ENCODE assay signal across 19 cellular contexts in genomic region chr22:39276461-39277134, GRCh38.
"Had no signal": no experiment of that assay in that cellular context is flagged by ENCODE, and none has a peak within 500 bp of the region (broad histone marks: within the 10 kb centered on the region; RNA-seq: fewer than 3 reads in every experiment).

No MANE protein-coding gene starts in this region.

- H3K27me3 ChIP-seq: dorsolateral prefrontal cortex, uterus had no signal

- H3K4me1 ChIP-seq: parathyroid adenoma, tibial artery, uterus had no signal

- H2AFZ ChIP-seq: parathyroid adenoma had no signal

- H3K27ac ChIP-seq: dorsolateral prefrontal cortex, parathyroid adenoma, tibial artery, uterus had no signal

- DNase-seq: activated CD4-positive, alpha-beta T cell treated with anti-CD3 and anti-CD28 coated beads for 48 hours; activated CD8-positive, alpha-beta T cell treated with anti-CD3 and anti-CD28 coated beads for 36 hours; activated effector memory CD4-positive, alpha-beta T cell treated with Interleukin-2 at 50 U/mL for 16 hours; activated naive CD4-positive, alpha-beta T cell treated with anti-CD3 and anti-CD28 coated beads, Interleukin-2, amount 50 U/mL, for 16 hours; activated T-cell treated with anti-CD3 and anti-CD28 coated beads, Interleukin-2, amount 50 U/mL, for 4 hours; dorsolateral prefrontal cortex; endodermal cell; hippocampal formation; mucosa of descending colon; naive thymus-derived CD4-positive, alpha-beta T cell; stimulated activated CD4-positive, alpha-beta T cell treated with anti-CD3 and anti-CD28 coated beads, Interleukin-2, amount 100 ng/mL, for 24 hours; tibial artery; uterus had no signal

- H3K36me3 ChIP-seq: tibial artery, uterus had no signal

- H3K9ac ChIP-seq: parathyroid adenoma had no signal

- H3K9me3 ChIP-seq: mucosa of descending colon, uterus had no signal

- H3K79me2 ChIP-seq: parathyroid adenoma had no signal

- H3K4me3 ChIP-seq: dorsolateral prefrontal cortex, mucosa of descending colon, tibial artery, uterus had no signal

- ATAC-seq: activated CD8-positive, alpha-beta T cell treated with anti-CD3 and anti-CD28 coated beads for 36 hours; activated T-cell treated with anti-CD3 and anti-CD28 coated beads, Interleukin-2, amount 50 U/mL, for 4 hours; left lobe of liver; mucosa of descending colon; stimulated activated effector memory CD8-positive, alpha-beta T cell treated with anti-CD3 and anti-CD28 coated beads, Interleukin-12 subunit alpha, Interleukin-12 subunit beta, amount 100 ng/mL, for 72 hours; WTC11 had no signal

- FAIRE-seq: keratinocyte, TTC549 had no signal
